ENCODE assay signal across 22 cellular contexts in genomic region chr5:139130217-139130616, GRCh38.
"Had no signal": no experiment of that assay in that cellular context is flagged by ENCODE, and none has a peak within 500 bp of the region (broad histone marks: within the 10 kb centered on the region; RNA-seq: fewer than 3 reads in every experiment).

No MANE protein-coding gene starts in this region.

- ATAC-seq: activated CD8-positive, alpha-beta T cell treated with anti-CD3 and anti-CD28 coated beads, Interleukin-2, amount 10 ng/mL, durations not matched to agents 7 days and 5 days; pancreas; right lobe of liver; SK-N-SH treated with all-trans-retinoic acid at 6 μM for 48 hours; stimulated activated naive B cell treated with anti-CD40 and anti-IgM and Interleukin-4, amounts not matched to agents 10 μg/mL and 1 μg/mL and 100 μg/mL, for 72 hours had no signal

- H3K4me1 Mint-ChIP-seq: activated CD4-positive, alpha-beta T cell treated with anti-CD3 and anti-CD28 coated beads, Interleukin-2, amount 10 ng/mL, durations not matched to agents 7 days and 5 days; activated naive CD4-positive, alpha-beta T cell treated with anti-CD3 and anti-CD28 coated beads, Interleukin-2, amount 50 U/mL, for 24 hours had no signal

- H3K27me3 ChIP-seq: adrenal gland, breast epithelium, esophagus squamous epithelium, pancreas, right lobe of liver had no signal

- H3K9me3 ChIP-seq: adrenal gland, breast epithelium, esophagus squamous epithelium, pancreas, right lobe of liver had no signal

- H3K27me3 Mint-ChIP-seq: activated CD4-positive, alpha-beta T cell treated with anti-CD3 and anti-CD28 coated beads, Interleukin-2, amount 10 ng/mL, durations not matched to agents 7 days and 5 days; activated naive CD4-positive, alpha-beta T cell treated with anti-CD3 and anti-CD28 coated beads, Interleukin-2, amount 50 U/mL, for 24 hours; central memory CD8-positive, alpha-beta T cell; memory B cell; stimulated activated naive B cell treated with anti-CD40 and anti-IgM and Interleukin-4, amounts not matched to agents 10 μg/mL and 1 μg/mL and 100 μg/mL, for 72 hours had no signal

- H3K27ac ChIP-seq: right lobe of liver, WERI-Rb-1 had no signal

- H3K4me1 ChIP-seq: right lobe of liver had no signal

- FAIRE-seq: astrocyte, colon, pancreas had no signal

- H3K4me3 ChIP-seq: adrenal gland, breast epithelium, esophagus squamous epithelium, pancreas, right lobe of liver, smooth muscle cell had no signal

- H3K9me3 Mint-ChIP-seq: activated CD4-positive, alpha-beta T cell treated with anti-CD3 and anti-CD28 coated beads, Interleukin-2, amount 10 ng/mL, durations not matched to agents 7 days and 5 days; activated naive CD4-positive, alpha-beta T cell treated with anti-CD3 and anti-CD28 coated beads, Interleukin-2, amount 50 U/mL, for 24 hours; activated T-helper 1 cell treated with anti-CD3 and anti-CD28 coated beads, Interleukin-12 subunit alpha, Interleukin-12 subunit beta, Interleukin-2, Interleukin-4 antibody, amounts not matched to agents 30 ng/mL and 10 ng/mL and 1 ng/mL, durations not matched to agents 14 hours and 24 hours and 36 hours; central memory CD8-positive, alpha-beta T cell; memory B cell; nephron progenitor cell; stimulated activated naive B cell treated with anti-CD40 and anti-IgM and Interleukin-4, amounts not matched to agents 10 μg/mL and 1 μg/mL and 100 μg/mL, for 72 hours had no signal

- H3K27ac Mint-ChIP-seq: activated CD4-positive, alpha-beta T cell treated with anti-CD3 and anti-CD28 coated beads, Interleukin-2, amount 10 ng/mL, durations not matched to agents 7 days and 5 days; activated CD8-positive, alpha-beta T cell treated with anti-CD3 and anti-CD28 coated beads, Interleukin-2, amount 10 ng/mL, durations not matched to agents 7 days and 5 days; activated naive CD4-positive, alpha-beta T cell treated with anti-CD3 and anti-CD28 coated beads, Interleukin-2, amount 50 U/mL, for 24 hours; activated T-helper 1 cell treated with anti-CD3 and anti-CD28 coated beads, Interleukin-12 subunit alpha, Interleukin-12 subunit beta, Interleukin-2, Interleukin-4 antibody, amounts not matched to agents 30 ng/mL and 10 ng/mL and 1 ng/mL, durations not matched to agents 14 hours and 24 hours and 36 hours; memory B cell; nephron progenitor cell; stimulated activated naive B cell treated with anti-CD40 and anti-IgM and Interleukin-4, amounts not matched to agents 10 μg/mL and 1 μg/mL and 100 μg/mL, for 72 hours had no signal

- DNase-seq: activated CD4-positive, alpha-beta T cell treated with anti-CD3 and anti-CD28 coated beads, Interleukin-2, amount 10 ng/mL, durations not matched to agents 7 days and 5 days; activated CD4-positive, CD25-positive, alpha-beta regulatory T cell treated with anti-CD3 and anti-CD28 coated beads, Interleukin-2, amount 50 U/mL, for 72 hours; activated CD8-positive, alpha-beta T cell treated with anti-CD3 and anti-CD28 coated beads, Interleukin-2, amount 10 ng/mL, durations not matched to agents 7 days and 5 days; activated gamma-delta T cell; adrenal gland; esophagus squamous epithelium; kidney glomerular epithelial cell; nephron progenitor cell; pancreas; right lobe of liver; stimulated activated CD4-positive, alpha-beta T cell treated with anti-CD3 and anti-CD28 coated beads, Interleukin-15, amount 100 ng/mL, for 24 hours; stimulated activated naive B cell treated with anti-CD40 and anti-IgM and Interleukin-4, amounts not matched to agents 10 μg/mL and 1 μg/mL and 100 μg/mL, for 72 hours; WERI-Rb-1 had no signal

- H3K4me3 Mint-ChIP-seq: activated CD4-positive, alpha-beta T cell treated with anti-CD3 and anti-CD28 coated beads, Interleukin-2, amount 10 ng/mL, durations not matched to agents 7 days and 5 days; activated CD8-positive, alpha-beta T cell treated with anti-CD3 and anti-CD28 coated beads, Interleukin-2, amount 10 ng/mL, durations not matched to agents 7 days and 5 days; activated naive CD4-positive, alpha-beta T cell treated with anti-CD3 and anti-CD28 coated beads, Interleukin-2, amount 50 U/mL, for 24 hours; activated T-helper 1 cell treated with anti-CD3 and anti-CD28 coated beads, Interleukin-12 subunit alpha, Interleukin-12 subunit beta, Interleukin-2, Interleukin-4 antibody, amounts not matched to agents 30 ng/mL and 10 ng/mL and 1 ng/mL, durations not matched to agents 14 hours and 24 hours and 36 hours; central memory CD8-positive, alpha-beta T cell; memory B cell; nephron progenitor cell; stimulated activated naive B cell treated with anti-CD40 and anti-IgM and Interleukin-4, amounts not matched to agents 10 μg/mL and 1 μg/mL and 100 μg/mL, for 72 hours had no signal

- H3K36me3 ChIP-seq: breast epithelium had no signal
